Comparison of ENCODE assay signal across 9 cellular contexts in the genomic region with DNA sequence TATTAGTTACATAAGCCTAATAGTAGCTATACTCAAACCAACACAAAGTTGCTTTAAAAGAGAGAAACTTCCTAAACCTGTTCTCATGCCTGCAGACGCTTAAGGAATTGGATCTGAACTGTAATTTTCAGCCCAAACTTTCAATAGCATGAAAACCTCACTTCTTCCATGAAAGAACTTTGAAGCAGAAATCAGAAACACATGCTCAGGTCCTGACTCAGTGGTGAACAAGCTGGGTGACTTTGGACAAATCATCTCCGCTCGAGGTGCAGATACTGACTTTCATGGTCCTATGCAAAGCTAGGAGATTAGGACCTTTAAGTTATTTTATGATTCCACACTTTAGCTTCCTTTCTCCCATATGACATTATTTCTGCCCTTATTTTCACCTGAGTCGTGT.
A peak's percentile ranks its signal among the peaks of the same experiment; 100 is the strongest.
DNase-seq lines count a peak whose midpoint lies in the region; ATAC-seq and TF ChIP-seq lines count a peak whose summit lies in the region.
"Had no signal": no experiment of that assay in that cellular context is flagged by ENCODE, and none has a peak within 500 bp of the region (broad histone marks: within the 10 kb centered on the region; RNA-seq: fewer than 3 reads in every experiment).

No MANE protein-coding gene starts in this region.

- H3K9me3 Mint-ChIP-seq in stimulated activated naive CD8-positive, alpha-beta T cell treated with anti-CD3 and anti-CD28 coated beads, Interleukin-15, Interleukin-2, amounts not matched to agents 100 ng/mL and 50 ng/mL, for 24 hours, result no peaks in the 10 kb centered on the region
- H3K9me3 Mint-ChIP-seq in effector memory CD8-positive, alpha-beta T cell, result no peaks in the 10 kb centered on the region

- no peak overlapping the region for H3K4me3 Mint-ChIP-seq in stimulated activated naive CD8-positive, alpha-beta T cell treated with anti-CD3 and anti-CD28 coated beads, Interleukin-15, Interleukin-2, amounts not matched to agents 100 ng/mL and 50 ng/mL, for 24 hours
- H3K4me3 Mint-ChIP-seq in effector memory CD8-positive, alpha-beta T cell, result peak overlapping the region; percentile 80 to 82

- peaks cover 44% of the 10 kb centered on the region for H3K4me1 Mint-ChIP-seq in stimulated activated naive CD8-positive, alpha-beta T cell treated with anti-CD3 and anti-CD28 coated beads, Interleukin-15, Interleukin-2, amounts not matched to agents 100 ng/mL and 50 ng/mL, for 24 hours (ENCODE audit: low read depth)
- H3K4me1 Mint-ChIP-seq in effector memory CD8-positive, alpha-beta T cell (ENCODE audit: low read depth in 2 of 2), result peaks cover 14 to 22% of the 10 kb centered on the region in 2 donors

- no peak for DNase-seq in stimulated activated naive CD8-positive, alpha-beta T cell treated with anti-CD3 and anti-CD28 coated beads, Interleukin-15, Interleukin-2, amounts not matched to agents 100 U/mL and 50 U/mL, for 24 hours
- DNase-seq in SK-N-MC (ENCODE audit: low read depth, low spot score), result no peak
- DNase-seq in effector memory CD8-positive, alpha-beta T cell, result no peak
- DNase-seq in tibial artery, result no peak
- no peak for DNase-seq in HuH-7.5 (ENCODE audit: low spot score)
- no peak for DNase-seq in stimulated activated CD4-positive, alpha-beta T cell treated with anti-CD3 and anti-CD28 coated beads, Interleukin-4, amount 100 ng/mL, for 4 hours
- DNase-seq: NCI-H524 treated with DMSO at 0.1 percent for 48 hours had no signal

- H3K27me3 ChIP-seq in tibial artery, result no peaks in the 10 kb centered on the region

- TF ChIP-seq CTCF in tibial artery (IDR thresholded peaks at IDR 0.05), result no peak

- ATAC-seq in stimulated activated naive CD8-positive, alpha-beta T cell treated with anti-CD3 and anti-CD28 coated beads, Interleukin-15, Interleukin-2, amounts not matched to agents 100 U/mL and 50 U/mL, for 24 hours, result no peak
- ATAC-seq in effector memory CD8-positive, alpha-beta T cell (replicated peaks), result no peak
- no peak for ATAC-seq in GM21381 (IDR thresholded peaks at IDR 0.05; ENCODE audit: unreplicated experiment)

- H3K27ac ChIP-seq in SK-N-MC, result peak overlapping the region; percentile 89
- H3K27ac ChIP-seq in tibial artery, result peak overlapping the region in 1 of 2 donors; percentile 33

- H3K9me3 ChIP-seq in SK-N-MC (ENCODE audit: low read depth, low read length) (no peaks in the 10 kb centered on the region), tibial artery (no peaks in the 10 kb centered on the region)

- no peaks in the 10 kb centered on the region for H3K36me3 Mint-ChIP-seq in stimulated activated naive CD8-positive, alpha-beta T cell treated with anti-CD3 and anti-CD28 coated beads, Interleukin-15, Interleukin-2, amounts not matched to agents 100 ng/mL and 50 ng/mL, for 24 hours (ENCODE audit: low read depth)
- H3K36me3 Mint-ChIP-seq in effector memory CD8-positive, alpha-beta T cell (ENCODE audit: insufficient read depth), result peaks cover 4% of the 10 kb centered on the region

- H3K4me3 ChIP-seq in SK-N-MC (peak overlapping the region; percentile 60; the same call in 1 of the 2 replicates), tibial artery (no peak overlapping the region)

- intact Hi-C loops in tibial artery (cut with DNase I; ENCODE audit: low total_unique reads), result no loop called here

- H3K27ac Mint-ChIP-seq in stimulated activated naive CD8-positive, alpha-beta T cell treated with anti-CD3 and anti-CD28 coated beads, Interleukin-15, Interleukin-2, amounts not matched to agents 100 ng/mL and 50 ng/mL, for 24 hours, result peak overlapping the region; percentile 97
- peak overlapping the region; percentile 91 to 98 for H3K27ac Mint-ChIP-seq in effector memory CD8-positive, alpha-beta T cell

- peaks cover 0 to 20% (median 6%) of the 10 kb centered on the region in 4 donors for H3K4me1 ChIP-seq in tibial artery

- no peak overlapping the region for H3K9ac ChIP-seq in SK-N-MC (ENCODE audit: insufficient read length)

- no peaks in the 10 kb centered on the region for H3K27me3 Mint-ChIP-seq in stimulated activated naive CD8-positive, alpha-beta T cell treated with anti-CD3 and anti-CD28 coated beads, Interleukin-15, Interleukin-2, amounts not matched to agents 100 ng/mL and 50 ng/mL, for 24 hours
- no peaks in the 10 kb centered on the region for H3K27me3 Mint-ChIP-seq in effector memory CD8-positive, alpha-beta T cell

- H3K36me3 ChIP-seq in SK-N-MC (ENCODE audit: insufficient read depth, low read length), result no peaks in the 10 kb centered on the region
- no peaks in the 10 kb centered on the region for H3K36me3 ChIP-seq in tibial artery
